In genomic region chr22:23692598-23693291, GRCh38 we compare ENCODE assay signal across 21 cellular contexts. TPM values are rescaled to one million over a fixed set of nuclear protein-coding genes. Genes with fewer than 3 reads are reported as not detected.
DNase-seq lines count a peak whose midpoint lies in the region; ATAC-seq and TF ChIP-seq lines count a peak whose summit lies in the region.
"Had no signal": no experiment of that assay in that cellular context is flagged by ENCODE, and none has a peak within 500 bp of the region (broad histone marks: within the 10 kb centered on the region; RNA-seq: fewer than 3 reads in every experiment).

No MANE protein-coding gene starts in this region.

- no peaks in the 10 kb centered on the region for H3K9me3 ChIP-seq in HAP-1
- H3K9me3 ChIP-seq: colonic mucosa, MG63 had no signal

- peaks cover 17% of the 10 kb centered on the region for H3K36me3 ChIP-seq in HAP-1 (replicated peaks)
- H3K36me3 ChIP-seq: colonic mucosa, MG63 had no signal

- TF ChIP-seq RAD21 in Ishikawa (IDR thresholded peaks at IDR 0.05; ENCODE audit: low read depth): no peak

- intact Hi-C loops in sciatic nerve (cut with DNase I): no loop called here

- ATAC-seq in sciatic nerve: no peak
- no peak for ATAC-seq in GM18907 (IDR thresholded peaks at IDR 0.05; ENCODE audit: unreplicated experiment)
- ATAC-seq in GM18498 (IDR thresholded peaks at IDR 0.05; ENCODE audit: unreplicated experiment): no peak
- ATAC-seq: activated T-cell treated with anti-CD3 and anti-CD28 coated beads, Interleukin-2, amount 50 U/mL, for 72 hours had no signal

- H3K9me3 Mint-ChIP-seq in activated naive CD4-positive, alpha-beta T cell treated with anti-CD3 and anti-CD28 coated beads, Interleukin-2, amount 10 ng/mL, durations not matched to agents 7 days and 5 days: no peaks in the 10 kb centered on the region
- H3K9me3 Mint-ChIP-seq: activated T-cell treated with anti-CD3 and anti-CD28 coated beads, Interleukin-2, amount 50 U/mL, for 72 hours had no signal

- peak overlapping the region; percentile 69 for H3K27ac Mint-ChIP-seq in activated naive CD4-positive, alpha-beta T cell treated with anti-CD3 and anti-CD28 coated beads, Interleukin-2, amount 10 ng/mL, durations not matched to agents 7 days and 5 days
- H3K27ac Mint-ChIP-seq: activated T-cell treated with anti-CD3 and anti-CD28 coated beads, Interleukin-2, amount 50 U/mL, for 72 hours had no signal

- H3K27me3 ChIP-seq in HAP-1 (ENCODE audit: low read depth): no peaks in the 10 kb centered on the region
- H3K27me3 ChIP-seq: colonic mucosa, MG63 had no signal

- H3K4me1 Mint-ChIP-seq in activated naive CD4-positive, alpha-beta T cell treated with anti-CD3 and anti-CD28 coated beads, Interleukin-2, amount 10 ng/mL, durations not matched to agents 7 days and 5 days: peaks cover 33% of the 10 kb centered on the region

- CTCF ChIA-PET in activated naive CD4-positive, alpha-beta T cell treated with anti-CD3 and anti-CD28 coated beads, Interleukin-2, amount 10 ng/mL, durations not matched to agents 7 days and 5 days (lab: Charles Lee): no interaction called here

- peaks cover 36% of the 10 kb centered on the region for H3K36me3 Mint-ChIP-seq in activated naive CD4-positive, alpha-beta T cell treated with anti-CD3 and anti-CD28 coated beads, Interleukin-2, amount 10 ng/mL, durations not matched to agents 7 days and 5 days

- in situ Hi-C loops in HAP-1 (cut with MboI; ENCODE audit: low sequenced_read_pairs): no loop called here

- H3K4me3 Mint-ChIP-seq in activated naive CD4-positive, alpha-beta T cell treated with anti-CD3 and anti-CD28 coated beads, Interleukin-2, amount 10 ng/mL, durations not matched to agents 7 days and 5 days: no peak overlapping the region
- H3K4me3 Mint-ChIP-seq: activated T-cell treated with anti-CD3 and anti-CD28 coated beads, Interleukin-2, amount 50 U/mL, for 72 hours had no signal

- H3K4me1 ChIP-seq in HAP-1: no peaks in the 10 kb centered on the region
- H3K4me1 ChIP-seq: colonic mucosa had no signal

- DNase-seq in activated naive CD4-positive, alpha-beta T cell treated with anti-CD3 and anti-CD28 coated beads, Interleukin-2, amount 10 ng/mL, durations not matched to agents 7 days and 5 days: no peak
- DNase-seq in activated naive CD4-positive, alpha-beta T cell treated with Interleukin-2 at 50 U/mL for 16 hours: no peak
- DNase-seq in iPS-NIHi11 (ENCODE audit: low spot score) (peak; percentile 79), sciatic nerve (ENCODE audit: low spot score) (peak; percentile 30), HAP-1 (ENCODE audit: low spot score in 2 of 2) (no peak)
- DNase-seq: activated CD4-positive, alpha-beta T cell treated with anti-CD3 and anti-CD28 coated beads, Interleukin-2, amount 50 U/mL, for 1 hour; activated T-cell treated with anti-CD3 and anti-CD28 coated beads, Interleukin-2, amount 50 U/mL, for 72 hours; aorta; colonic mucosa; GF-D8; GOT3; mammary epithelial cell; MG63; NCI-H187 treated with DMSO at 0.1 percent for 48 hours; NCI-H446 treated with DMSO at 0.1 percent for 48 hours; right cardiac atrium; SIG-M5 had no signal

- no peak for TF ChIP-seq EP300 in Ishikawa (IDR thresholded peaks at IDR 0.05; ENCODE audit: borderline replicate concordance)

- no peak overlapping the region for H3K4me3 ChIP-seq in HAP-1
- H3K4me3 ChIP-seq: colonic mucosa, MG63 had no signal

- no peaks in the 10 kb centered on the region for H3K27me3 Mint-ChIP-seq in activated naive CD4-positive, alpha-beta T cell treated with anti-CD3 and anti-CD28 coated beads, Interleukin-2, amount 10 ng/mL, durations not matched to agents 7 days and 5 days

TF ChIP-seq in Ishikawa, 13 proteins besides CTCF, POLR2A, EP300 and RAD21:
- no peak for TF ChIP-seq TEAD4 (IDR thresholded peaks at IDR 0.05)
- TF ChIP-seq USF1 (IDR thresholded peaks at IDR 0.05): no peak
- no peak for TF ChIP-seq YY1 (IDR thresholded peaks at IDR 0.05; ENCODE audit: low read depth)
- TF ChIP-seq REST (IDR thresholded peaks at IDR 0.05; ENCODE audit: low read depth): peak; percentile 88
- TF ChIP-seq CREB1 (IDR thresholded peaks at IDR 0.05; ENCODE audit: low read depth): no peak
- TF ChIP-seq FOXM1 (IDR thresholded peaks at IDR 0.05; ENCODE audit: borderline replicate concordance, low read depth): no peak

RNA-seq across cellular contexts. Expression of gene RGL4, which starts 1.9 kb away (rescaled TPM):
- total RNA-seq in sciatic nerve: 1.2 TPM
- total RNA-seq: frontal cortex, mammary epithelial cell, right cardiac atrium had no signal

RNA-seq across cellular contexts. Expression of gene ZNF70, which starts 58.2 kb away (rescaled TPM):
- 11.2 TPM for total RNA-seq in sciatic nerve

Comparison
In these comparisons a context has a peak if more than half of its experiments do, and no peak if none do; other contexts are left out.
1. DNase-seq: peak in iPS-NIHi11 (single experiment) and sciatic nerve (single experiment); none in activated naive CD4-positive, alpha-beta T cell treated with anti-CD3 and anti-CD28 coated beads, Interleukin-2, amount 10 ng/mL, durations not matched to agents 7 days and 5 days (single experiment), activated naive CD4-positive, alpha-beta T cell treated with Interleukin-2 at 50 U/mL for 16 hours (single experiment) and HAP-1 (0 of 2).